Comparison of ENCODE assay signal across 1 cellular context in the genomic region with DNA sequence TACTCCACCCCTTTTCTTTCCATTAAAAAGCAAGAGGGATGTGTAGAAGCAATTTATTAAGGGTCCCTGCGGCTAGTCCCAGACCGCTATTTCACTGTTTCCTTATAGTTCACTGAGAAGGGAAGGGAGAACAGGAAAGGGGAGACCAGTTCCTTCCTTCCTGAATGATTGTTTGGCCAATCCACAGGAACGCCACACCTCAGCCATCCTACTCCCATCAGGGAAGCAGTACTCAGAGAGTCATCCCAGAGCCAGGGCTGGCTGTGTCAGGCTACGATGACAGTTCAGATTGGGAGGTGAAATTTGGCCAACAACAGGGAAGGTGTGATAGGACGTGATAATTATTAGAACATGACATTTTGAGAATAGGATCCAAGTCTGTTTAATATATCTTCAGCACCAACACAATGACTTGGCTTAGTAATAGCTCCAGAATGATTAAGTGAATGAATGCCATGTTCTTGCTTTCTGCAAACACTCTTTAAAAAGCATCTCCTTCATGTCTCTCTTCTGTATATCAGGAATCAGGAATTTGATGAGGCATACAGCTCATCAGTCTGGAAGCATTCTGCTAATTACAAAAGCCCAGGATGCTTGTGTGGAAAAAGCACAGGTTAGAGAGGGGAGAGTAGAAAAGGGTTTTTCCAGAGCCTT.
TF ChIP-seq lines count a peak whose summit lies in the region.

No MANE protein-coding gene starts in this region.

TF ChIP-seq in liver, 16 proteins besides CTCF, POLR2A, EP300 and RAD21 (continued from another document):
- no peak for TF ChIP-seq REST (IDR thresholded peaks at IDR 0.05)
